Comparison of ENCODE assay signal across 8 cellular contexts in genomic region chr12:43758247-43758727, GRCh38. TPM values are rescaled to one million over a fixed set of nuclear protein-coding genes. Genes with fewer than 3 reads are reported as not detected.
DNase-seq lines count a peak whose midpoint lies in the region; ATAC-seq and TF ChIP-seq lines count a peak whose summit lies in the region.

No MANE protein-coding gene starts in this region.

- peak overlapping the region; percentile 60 for H3K27ac ChIP-seq in A673 (ENCODE audit: low read depth, low read length, poor library complexity, severe bottlenecking)

- DNase-seq in A673 (ENCODE audit: low spot score): peak; percentile 41
- peak; percentile 38 for DNase-seq in HPDE6-E6E7 (ENCODE audit: extremely low spot score)
- peak; percentile 16 for DNase-seq in WTC11 (ENCODE audit: low spot score)
- peak; percentile 33 for DNase-seq in fibroblast of mammary gland (ENCODE audit: low read depth)
- no peak for DNase-seq in GM10248 (ENCODE audit: extremely low spot score)
- no peak for DNase-seq in GM13976 (ENCODE audit: low spot score)

- H3K9me3 ChIP-seq in A673 (ENCODE audit: low read depth, low read length, poor library complexity, severe bottlenecking): no peaks in the 10 kb centered on the region

- ATAC-seq in GM18505 (IDR thresholded peaks at IDR 0.05; ENCODE audit: unreplicated experiment): peak; percentile 5
- ATAC-seq in WTC11: peak; percentile 16

- CTCF ChIA-PET in A673 (lab: Charles Lee) (interaction anchor here (0.5 kb wide), 1 partner anchor 326 kb away, joined by 3 read pairs; no protein-coding TSS in a partner anchor), WTC11 (lab: Charles Lee) (interaction anchor here (1.0 to 2.6 kb wide), 5 partner anchors 10 to 124 kb away, joined by 3 to 13 read pairs (median 4); partner anchors contain the start of gene TWF1), GM10248 (lab: Yijun Ruan, JAX) (interaction anchor here (1.0 to 1.9 kb wide), 2 partner anchors 10 to 12 kb away, joined by 4 to 11 read pairs; no protein-coding TSS in a partner anchor)

- peaks cover 12% of the 10 kb centered on the region for H3K36me3 Mint-ChIP-seq in WTC11
- peaks cover 7% of the 10 kb centered on the region for H3K36me3 Mint-ChIP-seq in nephron (ENCODE audit: low read depth)

- H3K36me3 ChIP-seq in A673 (ENCODE audit: insufficient read depth, low read length, poor library complexity, severe bottlenecking): peaks cover 14% of the 10 kb centered on the region

- BruUV-seq in A673 (replicated peaks; lab: Mats Ljungman, UMichigan): TSS peak; percentile 79

- H3K4me3 Mint-ChIP-seq in WTC11 (peak overlapping the region; percentile 87), nephron (peak overlapping the region; percentile 82 to 90 (median 86))

- H3K27me3 Mint-ChIP-seq in WTC11 (ENCODE audit: low read depth) (no peaks in the 10 kb centered on the region), nephron (ENCODE audit: low read depth) (no peaks in the 10 kb centered on the region)

- H3K27ac Mint-ChIP-seq in WTC11 (0 out of 2 replicates have a peak overlapping the region, but pooled peaks have one; percentile 6), nephron (peak overlapping the region; percentile 0 to 86 (median 85))

- peaks cover 9% of the 10 kb centered on the region for H3K4me1 ChIP-seq in A673 (ENCODE audit: insufficient read depth, low read length, poor library complexity, severe bottlenecking)

- H3K27me3 ChIP-seq in A673 (replicated peaks; ENCODE audit: insufficient read depth, low read depth, low read length, poor library complexity): no peaks in the 10 kb centered on the region

- intact Hi-C loops in A673 (cut with micrococcal nuclease; ENCODE audit: unreplicated experiment): no loop called here

- no peak for TF ChIP-seq CTCF in A673 (conservative IDR thresholded peaks at IDR 0.05; ENCODE audit: low read depth, low read length)
- no peak for TF ChIP-seq CTCF in WTC11 (IDR thresholded peaks at IDR 0.05)
- no peak for TF ChIP-seq CTCF in fibroblast of mammary gland (conservative IDR thresholded peaks at IDR 0.05; ENCODE audit: control insufficient read depth, insufficient read depth, low read depth, low read length)
- TF ChIP-seq CTCF in nephron (IDR thresholded peaks at IDR 0.05; ENCODE audit: unreplicated experiment in 3 of 3): no peak
- no peak for TF ChIP-seq CTCF in GM10248 (IDR thresholded peaks at IDR 0.05; ENCODE audit: control extremely low read depth, extremely low read depth, low read depth, missing control alignments)
- no peak for TF ChIP-seq CTCF in GM13976 (IDR thresholded peaks at IDR 0.05; ENCODE audit: borderline replicate concordance, control extremely low read depth, extremely low read depth, insufficient read depth, missing control alignments)

- in situ Hi-C loops in GM13976 (cut with MboI; ENCODE audit: low sequenced_read_pairs, unreplicated experiment): no loop called here

- H3K4me1 Mint-ChIP-seq in WTC11 (peaks cover 37% of the 10 kb centered on the region), nephron (peaks cover 9% of the 10 kb centered on the region)

- peak overlapping the region; percentile 74 for H3K4me3 ChIP-seq in A673 (ENCODE audit: low read depth, low read length, poor library complexity, severe bottlenecking)
- H3K4me3 ChIP-seq in fibroblast of mammary gland (ENCODE audit: control insufficient read depth, low read depth, low read length): peak overlapping the region; percentile 92

- POLR2A ChIA-PET in A673 (lab: Charles Lee; ENCODE audit: low non-redundant PET): no interaction called here
- POLR2A ChIA-PET in WTC11 (lab: Charles Lee): interaction anchor here (0.5 to 2.2 kb wide), 2 partner anchors 30 to 47 kb away, joined by 3 to 9 read pairs; partner anchors contain the start of gene TWF1
- POLR2A ChIA-PET in GM10248 (lab: Yijun Ruan, JAX): no interaction called here

- no peak for TF ChIP-seq POLR2A in GM18505 (IDR thresholded peaks at IDR 0.05; ENCODE audit: borderline replicate concordance, extremely low read depth, insufficient read depth, insufficient read length)

- H3K9me3 Mint-ChIP-seq in WTC11 (no peaks in the 10 kb centered on the region), nephron (no peaks in the 10 kb centered on the region)

TF ChIP-seq in WTC11, 78 proteins besides CTCF, POLR2A, EP300 and RAD21:
- peak; percentile 18; the same call in 1 of the 2 replicates for TF ChIP-seq MAX (CRISPR knock-in tag; IDR thresholded peaks at IDR 0.05)
- no peak for TF ChIP-seq KAT7 (CRISPR knock-in tag; IDR thresholded peaks at IDR 0.05; ENCODE audit: borderline replicate concordance)

RNA-seq across cellular contexts. Expression of gene PUS7L, which starts 0.3 kb away (rescaled TPM):
- total RNA-seq in A673 (2021) (16.2 TPM in 2 replicates), WTC11 (2021) (16.0 to 20.7 TPM (median 16.4 TPM) in 3 replicates)

RNA-seq across cellular contexts. Expression of gene IRAK4, which starts 0.5 kb away (rescaled TPM):
- total RNA-seq in A673 (2021) (9.0 and 11.3 TPM in 2 replicates), WTC11 (2021) (5.7 to 6.5 TPM (median 6.1 TPM) in 3 replicates)

RNA-seq across cellular contexts. Expression of gene TWF1, which starts 47.8 kb away (rescaled TPM):
- total RNA-seq in A673 (2021) (95.0 and 107 TPM in 2 replicates), WTC11 (2021) (28.4 to 33.1 TPM (median 29.0 TPM) in 3 replicates)

Comparison
In these comparisons a context has a peak if more than half of its experiments do, and no peak if none do; other contexts are left out.
1. DNase-seq: peak in A673 (single experiment), HPDE6-E6E7 (single experiment), WTC11 (single experiment) and fibroblast of mammary gland (single experiment); none in GM10248 (single experiment) and GM13976 (single experiment).